Comparison of ENCODE assay signal across 9 cellular contexts in the genomic region with DNA sequence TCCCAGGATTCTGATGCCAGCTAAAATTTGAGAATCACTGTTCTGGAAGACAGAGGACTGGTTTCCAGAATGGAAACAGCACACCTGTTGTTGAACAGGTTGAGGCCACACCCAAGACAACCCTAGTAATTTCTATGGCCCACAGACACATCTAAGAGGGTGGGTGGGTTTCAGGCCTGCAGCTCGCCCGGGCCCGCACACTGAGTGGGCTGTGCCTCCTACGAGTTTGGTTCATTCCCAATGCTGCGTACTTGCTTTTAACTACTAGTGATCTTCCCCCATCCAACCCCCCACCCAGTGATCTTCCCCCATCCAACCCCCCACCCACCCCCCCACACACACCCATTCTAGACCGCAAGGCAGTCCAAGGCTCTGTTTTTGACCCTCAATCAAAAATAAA. TPM values are rescaled to one million over a fixed set of nuclear protein-coding genes. Genes with fewer than 3 reads are reported as not detected.
DNase-seq lines count a peak whose midpoint lies in the region; ATAC-seq and TF ChIP-seq lines count a peak whose summit lies in the region.
"Had no signal": no experiment of that assay in that cellular context is flagged by ENCODE, and none has a peak within 500 bp of the region (broad histone marks: within the 10 kb centered on the region; RNA-seq: fewer than 3 reads in every experiment).

No MANE protein-coding gene starts in this region.

- intact Hi-C loops in OCI-LY7 (cut with micrococcal nuclease; ENCODE audit: unreplicated experiment): loop anchor here (10.0 kb wide), 1 partner anchor 206 kb away; the partner anchor contains the start of gene AAK1
- intact Hi-C loops in dendritic cell treated with granulocyte-macrophage colony-stimulating factor and Interleukin-4, amounts not matched to agents 40 ng/mL and 50 ng/mL, for 4 days (cut with micrococcal nuclease): loop anchor here (5.0 kb wide), 1 partner anchor 46 kb away; no protein-coding TSS in a partner anchor

- no peaks in the 10 kb centered on the region for H4K20me1 ChIP-seq in OCI-LY7 (ENCODE audit: insufficient read depth, low read length)

- no peaks in the 10 kb centered on the region for H3K36me3 ChIP-seq in OCI-LY7 (ENCODE audit: insufficient read depth, low read length)

- no peak overlapping the region for H3K4me2 ChIP-seq in OCI-LY7 (ENCODE audit: low read length)

- no peak overlapping the region for H3K4me3 Mint-ChIP-seq in dendritic cell treated with granulocyte-macrophage colony-stimulating factor and Interleukin-4, amounts not matched to agents 40 ng/mL and 50 ng/mL, for 4 days
- no peak overlapping the region for H3K4me3 Mint-ChIP-seq in progenitor cell of endocrine pancreas (ENCODE audit: low read depth)

- H3K27ac Mint-ChIP-seq in dendritic cell treated with granulocyte-macrophage colony-stimulating factor and Interleukin-4, amounts not matched to agents 40 ng/mL and 50 ng/mL, for 4 days: peak overlapping the region; percentile 99
- H3K27ac Mint-ChIP-seq in progenitor cell of endocrine pancreas: peak overlapping the region; percentile 52

- ATAC-seq in GM19351 (IDR thresholded peaks at IDR 0.05; ENCODE audit: unreplicated experiment) (no peak), GM21786 (IDR thresholded peaks at IDR 0.05; ENCODE audit: unreplicated experiment) (no peak)

- H3K4me3 ChIP-seq in OCI-LY7 (ENCODE audit: low read depth, low read length, poor library complexity, severe bottlenecking): no peak overlapping the region

- H3K4me1 Mint-ChIP-seq in dendritic cell treated with granulocyte-macrophage colony-stimulating factor and Interleukin-4, amounts not matched to agents 40 ng/mL and 50 ng/mL, for 4 days (ENCODE audit: low read depth): peaks cover 29% of the 10 kb centered on the region
- peaks cover 17% of the 10 kb centered on the region for H3K4me1 Mint-ChIP-seq in progenitor cell of endocrine pancreas (ENCODE audit: low read depth)

- peaks cover 18% of the 10 kb centered on the region for H3K36me3 Mint-ChIP-seq in dendritic cell treated with granulocyte-macrophage colony-stimulating factor and Interleukin-4, amounts not matched to agents 40 ng/mL and 50 ng/mL, for 4 days (ENCODE audit: low read depth)
- H3K36me3 Mint-ChIP-seq in progenitor cell of endocrine pancreas (ENCODE audit: insufficient read depth): peaks cover 2% of the 10 kb centered on the region

- H3K27me3 Mint-ChIP-seq in dendritic cell treated with granulocyte-macrophage colony-stimulating factor and Interleukin-4, amounts not matched to agents 40 ng/mL and 50 ng/mL, for 4 days: no peaks in the 10 kb centered on the region
- no peaks in the 10 kb centered on the region for H3K27me3 Mint-ChIP-seq in progenitor cell of endocrine pancreas

- peak overlapping the region; percentile 90 for H3K27ac ChIP-seq in C4-2B
- H3K27ac ChIP-seq in OCI-LY7 (ENCODE audit: low read depth, low read length, poor library complexity, severe bottlenecking): no peak overlapping the region

- BruUV-seq in OCI-LY7 (replicated peaks; lab: Mats Ljungman, UMichigan): no TSS peak

- CTCF ChIA-PET in OCI-LY7 (lab: Charles Lee; ENCODE audit: unreplicated experiment): no interaction called here

- POLR2A ChIA-PET in OCI-LY7 (lab: Charles Lee): interaction anchor here (0.7 kb wide), 1 partner anchor 81 kb away, joined by 3 read pairs; no protein-coding TSS in a partner anchor

- H3K9me3 ChIP-seq in OCI-LY7 (ENCODE audit: low read length): no peaks in the 10 kb centered on the region

- peaks cover 10% of the 10 kb centered on the region for H3K9me3 Mint-ChIP-seq in dendritic cell treated with granulocyte-macrophage colony-stimulating factor and Interleukin-4, amounts not matched to agents 40 ng/mL and 50 ng/mL, for 4 days
- no peaks in the 10 kb centered on the region for H3K9me3 Mint-ChIP-seq in progenitor cell of endocrine pancreas (ENCODE audit: low read depth)

- H3K79me2 ChIP-seq in OCI-LY7 (ENCODE audit: insufficient read depth, low read depth, low read length): peaks cover 6% of the 10 kb centered on the region; the same call in 1 of the 2 replicates

- H2AFZ ChIP-seq in OCI-LY7 (ENCODE audit: low read length): peak overlapping the region; percentile 100; the same call in 1 of the 2 replicates

- H3K9me2 ChIP-seq in OCI-LY7 (ENCODE audit: insufficient read depth, low read length): no peaks in the 10 kb centered on the region

- TF ChIP-seq CTCF in C4-2B (conservative IDR thresholded peaks at IDR 0.05): no peak
- TF ChIP-seq CTCF in OCI-LY7 (conservative IDR thresholded peaks at IDR 0.05; ENCODE audit: low read length): no peak
- no peak for TF ChIP-seq CTCF in progenitor cell of endocrine pancreas (IDR thresholded peaks at IDR 0.05; ENCODE audit: unreplicated experiment)

- peaks cover 13% of the 10 kb centered on the region for H3K4me1 ChIP-seq in OCI-LY7 (ENCODE audit: insufficient read depth, low read length, poor library complexity, severe bottlenecking)

- DNase-seq in OCI-LY7 (ENCODE audit: low spot score) (no peak), progenitor cell of endocrine pancreas (ENCODE audit: low spot score, unreplicated experiment) (no peak), dermis blood vessel endothelial cell (no peak), NCI-H226 (no peak)
- DNase-seq: activated gamma-delta T cell had no signal

RNA-seq across cellular contexts. Expression of gene NFU1, which starts 1.3 kb away (rescaled TPM):
- 15.4 and 17.1 TPM in 2 replicates for total RNA-seq in OCI-LY7 (2014; rRNA removed; shearing (Covaris generic))
- 30.5 and 35.3 TPM in 2 replicates for total RNA-seq in OCI-LY7 (2022)
- total RNA-seq in progenitor cell of endocrine pancreas: 41.6 and 44.1 TPM in 2 replicates
- 42.6 and 44.9 TPM in 2 replicates for total RNA-seq in dermis blood vessel endothelial cell

RNA-seq across cellular contexts. Expression of gene GFPT1, which starts 51.6 kb away (rescaled TPM):
- total RNA-seq in OCI-LY7 (2014; rRNA removed; shearing (Covaris generic)): 11.0 and 14.8 TPM in 2 replicates
- total RNA-seq in OCI-LY7 (2022): 31.2 TPM in 2 replicates
- 50.9 and 51.9 TPM in 2 replicates for total RNA-seq in progenitor cell of endocrine pancreas
- total RNA-seq in dermis blood vessel endothelial cell: 30.3 and 32.5 TPM in 2 replicates
